ENCODE assay signal across 8 cellular contexts in genomic region chr12:57545809-57546437, GRCh38. TPM values are rescaled to one million over a fixed set of nuclear protein-coding genes. Genes with fewer than 3 reads are reported as not detected.
A peak's percentile ranks its signal among the peaks of the same experiment; 100 is the strongest.
DNase-seq lines count a peak whose midpoint lies in the region; ATAC-seq and TF ChIP-seq lines count a peak whose summit lies in the region.

No MANE protein-coding gene starts in this region.

- no peaks in the 10 kb centered on the region for H3K27me3 Mint-ChIP-seq in activated naive CD4-positive, alpha-beta T cell treated with anti-CD3 and anti-CD28 coated beads for 36 hours (ENCODE audit: low read depth)
- peaks cover 3% of the 10 kb centered on the region for H3K27me3 Mint-ChIP-seq in activated T-helper 17 cell treated with anti-CD3 and anti-CD28 coated beads, Interleukin-2, amount 50 U/mL, for 72 hours

- H3K4me3 ChIP-seq in thyroid gland (replicated peaks in 1 of 3) = peak overlapping the region in 2 of 3 donors; percentile 59 to 66

- TF ChIP-seq CTCF in thyroid gland (IDR thresholded peaks at IDR 0.05) = no peak

- CTCF ChIA-PET in activated naive CD4-positive, alpha-beta T cell treated with anti-CD3 and anti-CD28 coated beads for 36 hours (lab: Charles Lee) = interaction anchor here (0.6 to 2.4 kb wide), 5 partner anchors 9 to 275 kb away, joined by 3 to 6 read pairs (median 4); partner anchors contain the start of gene GLI1

- no peaks in the 10 kb centered on the region for H3K27me3 ChIP-seq in thyroid gland

- intact Hi-C loops in activated naive CD4-positive, alpha-beta T cell treated with anti-CD3 and anti-CD28 coated beads for 36 hours (cut with micrococcal nuclease) = loop anchor here (10.0 kb wide), 1 partner anchor 349 kb away; no protein-coding TSS in a partner anchor
- intact Hi-C loops in thyroid gland (cut with DNase I) = loop anchor here (2.0 kb wide), 1 partner anchor 57 kb away; the partner anchor contains the start of gene MARS1

- peak; percentile 7 for ATAC-seq in activated T-helper 17 cell treated with anti-CD3 and anti-CD28 coated beads, Interleukin-2, amount 50 U/mL, for 72 hours (replicated peaks)
- ATAC-seq in HG03565 (IDR thresholded peaks at IDR 0.05; ENCODE audit: unreplicated experiment) (no peak), GM18861 (IDR thresholded peaks at IDR 0.05; ENCODE audit: unreplicated experiment) (no peak), GM19324 (IDR thresholded peaks at IDR 0.05; ENCODE audit: low FRiP score, unreplicated experiment) (no peak)

- peaks cover 2% of the 10 kb centered on the region for H3K36me3 Mint-ChIP-seq in activated naive CD4-positive, alpha-beta T cell treated with anti-CD3 and anti-CD28 coated beads for 36 hours (ENCODE audit: low read depth)
- peaks cover 37% of the 10 kb centered on the region for H3K36me3 Mint-ChIP-seq in activated T-helper 17 cell treated with anti-CD3 and anti-CD28 coated beads, Interleukin-2, amount 50 U/mL, for 72 hours (ENCODE audit: low read depth)

- peaks cover 12 to 23% of the 10 kb centered on the region in 2 donors for H3K4me1 ChIP-seq in thyroid gland

- no peaks in the 10 kb centered on the region for H3K9me3 ChIP-seq in thyroid gland

- peaks cover 47% of the 10 kb centered on the region for H3K4me1 Mint-ChIP-seq in activated naive CD4-positive, alpha-beta T cell treated with anti-CD3 and anti-CD28 coated beads for 36 hours (ENCODE audit: low read depth)
- H3K4me1 Mint-ChIP-seq in activated T-helper 17 cell treated with anti-CD3 and anti-CD28 coated beads, Interleukin-2, amount 50 U/mL, for 72 hours = peaks cover 29% of the 10 kb centered on the region

- DNase-seq in activated naive CD4-positive, alpha-beta T cell treated with anti-CD3 and anti-CD28 coated beads for 36 hours = peak; percentile 26
- no peak for DNase-seq in activated naive CD4-positive, alpha-beta T cell treated with Interleukin-2 at 50 U/mL for 16 hours
- DNase-seq in kidney tubule cell (ENCODE audit: low spot score) = peak; percentile 76
- DNase-seq in thyroid gland = no peak

- H3K4me3 Mint-ChIP-seq in activated naive CD4-positive, alpha-beta T cell treated with anti-CD3 and anti-CD28 coated beads for 36 hours = peak overlapping the region; percentile 91
- H3K4me3 Mint-ChIP-seq in activated T-helper 17 cell treated with anti-CD3 and anti-CD28 coated beads, Interleukin-2, amount 50 U/mL, for 72 hours = peak overlapping the region; percentile 91

- no peak for TF ChIP-seq POLR2A in thyroid gland (IDR thresholded peaks at IDR 0.05)

- H3K27ac Mint-ChIP-seq in activated naive CD4-positive, alpha-beta T cell treated with anti-CD3 and anti-CD28 coated beads for 36 hours = peak overlapping the region; percentile 82
- H3K27ac Mint-ChIP-seq in activated T-helper 17 cell treated with anti-CD3 and anti-CD28 coated beads, Interleukin-2, amount 50 U/mL, for 72 hours = peak overlapping the region; percentile 97

- H3K9me3 Mint-ChIP-seq in activated naive CD4-positive, alpha-beta T cell treated with anti-CD3 and anti-CD28 coated beads for 36 hours = no peaks in the 10 kb centered on the region
- H3K9me3 Mint-ChIP-seq in activated T-helper 17 cell treated with anti-CD3 and anti-CD28 coated beads, Interleukin-2, amount 50 U/mL, for 72 hours = no peaks in the 10 kb centered on the region

- no peaks in the 10 kb centered on the region for H3K36me3 ChIP-seq in thyroid gland

- 73 to 74% methylated on average over 13 to 15 of the region's 15 CpGs for WGBS in thyroid gland, 2 donors

- H3K27ac ChIP-seq in thyroid gland = peak overlapping the region in 2 of 3 donors; percentile 68 to 82

RNA-seq across cellular contexts. Expression of gene DCTN2, which starts 1.1 kb away (rescaled TPM):
- 10 to 100 TPM; 65.1 to 71.7 TPM for total RNA-seq in activated naive CD4-positive, alpha-beta T cell treated with anti-CD3 and anti-CD28 coated beads for 36 hours
- 10 to 100 TPM; 78.5 to 96.4 TPM for total RNA-seq in activated T-helper 17 cell treated with anti-CD3 and anti-CD28 coated beads, Interleukin-2, amount 50 U/mL, for 72 hours
- 100 to 1,000 TPM; 164 to 199 (median 193) TPM for total RNA-seq in thyroid gland

RNA-seq across cellular contexts. Expression of gene KIF5A, which starts 3.9 kb away (rescaled TPM):
- total RNA-seq in activated naive CD4-positive, alpha-beta T cell treated with anti-CD3 and anti-CD28 coated beads for 36 hours = under 1 TPM; 0.60 to 0.86 TPM
- 1 to 10 TPM; 2.0 to 3.0 TPM for total RNA-seq in activated T-helper 17 cell treated with anti-CD3 and anti-CD28 coated beads, Interleukin-2, amount 50 U/mL, for 72 hours
- total RNA-seq in thyroid gland = under 1 TPM; 0.34 to 0.67 (median 0.51) TPM

RNA-seq across cellular contexts. Expression of gene MBD6, which starts 23.3 kb away (rescaled TPM):
- total RNA-seq in activated naive CD4-positive, alpha-beta T cell treated with anti-CD3 and anti-CD28 coated beads for 36 hours = 10 to 100 TPM; 43.5 to 45.5 TPM
- 10 to 100 TPM; 78.8 to 83.1 TPM for total RNA-seq in activated T-helper 17 cell treated with anti-CD3 and anti-CD28 coated beads, Interleukin-2, amount 50 U/mL, for 72 hours
- 10 to 100 TPM; 18.9 to 59.7 (median 51.9) TPM for total RNA-seq in thyroid gland

RNA-seq across cellular contexts. Expression of gene DDIT3, which starts 25.6 kb away (rescaled TPM):
- total RNA-seq in activated naive CD4-positive, alpha-beta T cell treated with anti-CD3 and anti-CD28 coated beads for 36 hours = 10 to 100 TPM; 44.6 to 45.6 TPM
- 10 to 100 TPM; 14.2 to 25.3 TPM for total RNA-seq in activated T-helper 17 cell treated with anti-CD3 and anti-CD28 coated beads, Interleukin-2, amount 50 U/mL, for 72 hours
- 10 to 100 TPM; 44.5 to 71.3 (median 53.8) TPM for total RNA-seq in thyroid gland

RNA-seq across cellular contexts. Expression of gene PIP4K2C, which starts 45.1 kb away (rescaled TPM):
- 10 to 100 TPM; 11.8 to 12.7 TPM for total RNA-seq in activated naive CD4-positive, alpha-beta T cell treated with anti-CD3 and anti-CD28 coated beads for 36 hours
- 10 to 100 TPM; 16.0 to 23.0 TPM for total RNA-seq in activated T-helper 17 cell treated with anti-CD3 and anti-CD28 coated beads, Interleukin-2, amount 50 U/mL, for 72 hours
- total RNA-seq in thyroid gland = 10 to 100 TPM; 29.6 to 82.6 (median 59.2) TPM

Comparison
In these comparisons a context has a peak if more than half of its experiments do, and no peak if none do; other contexts are left out.
1. DNase-seq: peak in activated naive CD4-positive, alpha-beta T cell treated with anti-CD3 and anti-CD28 coated beads for 36 hours (single experiment) and kidney tubule cell (single experiment); none in activated naive CD4-positive, alpha-beta T cell treated with Interleukin-2 at 50 U/mL for 16 hours (single experiment) and thyroid gland (0 of 2).